ENCODE assay signal across 17 cellular contexts in the genomic region with DNA sequence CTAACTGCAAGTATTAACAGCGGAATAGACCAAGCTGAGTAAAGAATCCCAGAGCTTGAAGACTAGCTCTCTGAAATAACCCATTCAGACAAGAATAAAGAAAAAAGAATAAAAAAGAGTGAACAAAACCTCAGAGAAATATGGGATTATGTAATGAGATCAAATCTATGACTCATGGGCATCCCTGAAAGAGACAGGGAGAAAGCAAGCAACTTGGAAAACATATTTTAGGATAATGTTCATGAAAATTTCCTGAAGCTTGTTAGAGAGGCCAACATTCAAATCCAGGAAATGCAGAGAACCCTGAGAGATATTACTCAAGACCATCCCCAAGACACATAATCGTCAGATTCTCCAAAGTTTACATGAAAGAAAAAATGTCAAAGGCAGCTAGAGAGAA. TPM values are rescaled to one million over a fixed set of nuclear protein-coding genes. Genes with fewer than 3 reads are reported as not detected.
"Had no signal": no experiment of that assay in that cellular context is flagged by ENCODE, and none has a peak within 500 bp of the region (broad histone marks: within the 10 kb centered on the region; RNA-seq: fewer than 3 reads in every experiment).

No MANE protein-coding gene starts in this region.

- H3K27me3 ChIP-seq: heart left ventricle, transverse colon had no signal

- H3K36me3 ChIP-seq: transverse colon had no signal

- H3K4me3 ChIP-seq: heart left ventricle, transverse colon had no signal

- ATAC-seq: left lobe of liver; natural killer cell; stimulated activated naive B cell treated with anti-CD40 and anti-IgM and Interleukin-4, amounts not matched to agents 10 μg/mL and 1 μg/mL and 100 μg/mL, for 72 hours had no signal

- DNase-seq: activated CD4-positive, alpha-beta T cell treated with anti-CD3 and anti-CD28 coated beads, Interleukin-2, amount 50 U/mL, for 1 hour; activated naive CD4-positive, alpha-beta T cell treated with anti-CD3 and anti-CD28 coated beads, Interleukin-2, amount 50 U/mL, for 16 hours; amygdala; cerebellar nuclear complex; dermis blood vessel endothelial cell; erythroblast; heart left ventricle; islet precursor cell; natural killer cell; right cardiac atrium; stimulated activated CD4-positive, alpha-beta T cell treated with anti-CD3 and anti-CD28 coated beads, Interleukin-2, amount 100 ng/mL, for 24 hours; stimulated activated naive B cell treated with anti-CD40 and anti-IgM and Interleukin-4, amounts not matched to agents 10 μg/mL and 1 μg/mL and 100 μg/mL, for 72 hours; substantia nigra; transverse colon had no signal

- H3K4me1 ChIP-seq: transverse colon had no signal

- H3K27ac ChIP-seq: heart left ventricle, transverse colon had no signal

- FAIRE-seq: frontal cortex had no signal

RNA-seq across cellular contexts. Expression of gene PFN4, which starts 17.3 kb away (rescaled TPM):
- total RNA-seq: frontal cortex; natural killer cell; T-helper 2 cell treated with Interferon-gamma antibody and Interleukin-4, amounts not matched to agents 100 ng/mL and 5 ng/mL, for 36 hours had no signal
